8 cellular contexts compared by ENCODE assay signal in genomic region chr15:89690276-89691218, GRCh38. TPM values are rescaled to one million over a fixed set of nuclear protein-coding genes. Genes with fewer than 3 reads are reported as not detected.
DNase-seq lines count a peak whose midpoint lies in the region; ATAC-seq and TF ChIP-seq lines count a peak whose summit lies in the region.

Gene PEX11A, minus strand, starts transcription at chr15:89690754. Its CDS starts 122 bp downstream, at chr15:89690632.
Gene WDR93, plus strand, starts transcription at chr15:89690811. Its CDS starts 10,936 bp downstream, at chr15:89701747.

- H3K27ac ChIP-seq in DOHH2 (ENCODE audit: low read depth, low read length) (no peak within 1 kb of the TSS), Karpas-422 (ENCODE audit: low read length) (no peak within 1 kb of the TSS), SJSA1 (no peak within 1 kb of the TSS), subcutaneous abdominal adipose tissue (ENCODE audit: low read depth, low read length) (peak within 1 kb of the TSS; percentile 83)

- DNase-seq in Karpas-422 = no peak
- peak; percentile 71 to 73 for DNase-seq in SJSA1 (ENCODE audit: low read depth in 1 of 2, low spot score in 2 of 2)
- peak; percentile 45 to 64 (median 54) for DNase-seq in activated naive CD4-positive, alpha-beta T cell (lab: John Stamatoyannopoulos, UW)
- DNase-seq in glomerular visceral epithelial cell (ENCODE audit: extremely low spot score) = peak; percentile 75
- DNase-seq in nucleus accumbens (lab: John Stamatoyannopoulos, UW) = peak in 45 of 56 donors; percentile 10 to 80 (median 48)

- no peaks in the 10 kb centered on the region for H3K36me3 ChIP-seq in DOHH2 (ENCODE audit: control insufficient read depth, low read length)
- H3K36me3 ChIP-seq in Karpas-422 (ENCODE audit: insufficient read depth, low read length) = no peaks in the 10 kb centered on the region
- H3K36me3 ChIP-seq in SJSA1 = peaks cover 6% of the 10 kb centered on the region; the same call in 1 of the 2 replicates
- H3K36me3 ChIP-seq in subcutaneous abdominal adipose tissue (ENCODE audit: control insufficient read depth in 5 of 5, insufficient read depth in 5 of 5, low read length in 5 of 5) = no peaks in the 10 kb centered on the region

- peaks cover 29% of the 10 kb centered on the region for H3F3A ChIP-seq in DOHH2 (ENCODE audit: control insufficient read depth, insufficient read depth)

- H3K27me3 ChIP-seq in DOHH2 (ENCODE audit: control insufficient read depth, low read length) (no peaks in the 10 kb centered on the region), Karpas-422 (ENCODE audit: low read length) (no peaks in the 10 kb centered on the region), SJSA1 (replicated peaks) (no peaks in the 10 kb centered on the region; the same call in 1 of the 2 replicates), subcutaneous abdominal adipose tissue (ENCODE audit: control insufficient read depth in 5 of 5, insufficient read depth in 4 of 5, low read length in 5 of 5) (no peaks in the 10 kb centered on the region)

- H3K4me3 ChIP-seq in DOHH2 (ENCODE audit: low read length) = peak within 1 kb of the TSS; percentile 83
- no peak within 1 kb of the TSS for H3K4me3 ChIP-seq in Karpas-422 (ENCODE audit: low read length)
- peak within 1 kb of the TSS; percentile 71 for H3K4me3 ChIP-seq in SJSA1
- H3K4me3 ChIP-seq in subcutaneous abdominal adipose tissue (ENCODE audit: low read depth in 1 of 5, low read length in 5 of 5) = peak within 1 kb of the TSS; percentile 83 to 92 (median 88)

- no peak within 1 kb of the TSS for H3K9ac ChIP-seq in Karpas-422 (ENCODE audit: low read length)
- peak within 1 kb of the TSS; percentile 49 to 86 (median 72) for H3K9ac ChIP-seq in subcutaneous abdominal adipose tissue (ENCODE audit: low read length in 5 of 5)

- H3K9me2 ChIP-seq in DOHH2 (replicated peaks; ENCODE audit: control insufficient read depth, low read length) = no peaks in the 10 kb centered on the region
- no peaks in the 10 kb centered on the region for H3K9me2 ChIP-seq in Karpas-422 (replicated peaks; ENCODE audit: insufficient read depth, low read length)

- H3K4me2 ChIP-seq in DOHH2 (ENCODE audit: low read length) = peak within 1 kb of the TSS; percentile 92
- peak within 1 kb of the TSS; percentile 35 for H3K4me2 ChIP-seq in Karpas-422 (ENCODE audit: low read depth, low read length, poor library complexity, severe bottlenecking)

- H3K9me3 ChIP-seq in DOHH2 (ENCODE audit: control insufficient read depth, insufficient read depth, low read length) = no peaks in the 10 kb centered on the region
- no peaks in the 10 kb centered on the region for H3K9me3 ChIP-seq in Karpas-422 (ENCODE audit: low read length)
- no peaks in the 10 kb centered on the region; the same call in 1 of the 2 replicates for H3K9me3 ChIP-seq in SJSA1 (replicated peaks)
- H3K9me3 ChIP-seq in subcutaneous abdominal adipose tissue (ENCODE audit: control insufficient read depth in 5 of 5, low read length in 5 of 5) = no peaks in the 10 kb centered on the region

- H4K20me1 ChIP-seq in DOHH2 (ENCODE audit: control insufficient read depth, insufficient read depth, low read depth, low read length) (no peaks in the 10 kb centered on the region), Karpas-422 (ENCODE audit: insufficient read depth, low read depth, low read length) (no peaks in the 10 kb centered on the region)

- TF ChIP-seq CTCF in DOHH2 (IDR thresholded peaks at IDR 0.05; ENCODE audit: low read depth, low read length, poor library complexity, severe bottlenecking) = no peak

- H3K4me1 ChIP-seq in DOHH2 (ENCODE audit: control insufficient read depth, low read length) (peaks cover 43% of the 10 kb centered on the region), Karpas-422 (ENCODE audit: low read length) (peaks cover 16% of the 10 kb centered on the region), SJSA1 (replicated peaks) (peaks cover 4% of the 10 kb centered on the region), subcutaneous abdominal adipose tissue (ENCODE audit: control insufficient read depth in 5 of 5, insufficient read depth in 5 of 5, low read length in 5 of 5) (peaks cover 0 to 55% (median 36%) of the 10 kb centered on the region in 5 donors)

- H2AFZ ChIP-seq in Karpas-422 (ENCODE audit: low read length) = 0 out of 2 replicates have a peak within 1 kb of the TSS, but pooled peaks have one; percentile 42

- ATAC-seq in GM21786 (IDR thresholded peaks at IDR 0.05; ENCODE audit: unreplicated experiment) = peak; percentile 94

- H3K79me2 ChIP-seq in DOHH2 (ENCODE audit: control insufficient read depth, low read length) (no peaks in the 10 kb centered on the region), Karpas-422 (ENCODE audit: low read length) (no peaks in the 10 kb centered on the region)

RNA-seq across cellular contexts. Expression of gene PEX11A, which starts in this region (rescaled TPM):
- not detected in 2 replicates for total RNA-seq in Karpas-422 (2014; rRNA removed; shearing (Covaris generic); ENCODE audit: low replicate concordance)
- 4.8 and 15.0 TPM in 2 replicates for total RNA-seq in SJSA1 (2014; rRNA removed; shearing (Covaris generic))

RNA-seq across cellular contexts. Expression of gene WDR93, which starts in this region (rescaled TPM):
- not detected in 2 replicates for total RNA-seq in Karpas-422 (2014; rRNA removed; shearing (Covaris generic); ENCODE audit: low replicate concordance)
- total RNA-seq in SJSA1 (2014; rRNA removed; shearing (Covaris generic)) = 0.05 TPM in 1 of 2 replicates, not detected in the other
